In genomic region chr17:57989011-57989345, GRCh38 we compare ENCODE assay signal across 8 cellular contexts. TPM values are rescaled to one million over a fixed set of nuclear protein-coding genes. Genes with fewer than 3 reads are reported as not detected.
DNase-seq lines count a peak whose midpoint lies in the region; ATAC-seq and TF ChIP-seq lines count a peak whose summit lies in the region.

No MANE protein-coding gene starts in this region.

- ATAC-seq in natural killer cell (no peak), HG03520 (IDR thresholded peaks at IDR 0.05; ENCODE audit: unreplicated experiment) (no peak)

- intact Hi-C loops in natural killer cell (cut with micrococcal nuclease), result no loop called here

- H3K27me3 ChIP-seq in endocrine pancreas (ENCODE audit: control insufficient read depth, insufficient read depth, low read length), result no peaks in the 10 kb centered on the region

- H3K9ac ChIP-seq in endocrine pancreas (ENCODE audit: control insufficient read depth, insufficient read depth, low read length), result no peak overlapping the region

- TF ChIP-seq CTCF in RWPE1 (conservative IDR thresholded peaks at IDR 0.05; ENCODE audit: low read depth), result no peak
- no peak for TF ChIP-seq CTCF in natural killer cell (IDR thresholded peaks at IDR 0.05)

- no peaks in the 10 kb centered on the region for H3K9me3 Mint-ChIP-seq in natural killer cell

- DNase-seq in SIG-M5 treated with dmso at 0.1 percent for 504 hours (lab: John Stamatoyannopoulos, UW; ENCODE audit: unreplicated experiment) (peak; percentile 67), SIG-M5 (lab: John Stamatoyannopoulos, UW) (no peak), RWPE1 (ENCODE audit: low spot score) (no peak), natural killer cell (no peak)
- DNase-seq in stimulated activated CD8-positive, alpha-beta memory T cell treated with anti-CD3 and anti-CD28 coated beads, Interleukin-4, amount 100 ng/mL, for 48 hours, result no peak
- no peak for DNase-seq in activated effector memory CD4-positive, alpha-beta T cell treated with Interleukin-2 at 50 U/mL for 16 hours

- H3K36me3 ChIP-seq in endocrine pancreas (ENCODE audit: control insufficient read depth, insufficient read depth, low read length), result no peaks in the 10 kb centered on the region

- peak overlapping the region; percentile 98 for H3K27ac ChIP-seq in RWPE1

- H3K4me3 ChIP-seq in endocrine pancreas (ENCODE audit: control insufficient read depth, insufficient read depth, low read length), result peak overlapping the region; percentile 52

- H3K4me3 Mint-ChIP-seq in natural killer cell, result peak overlapping the region; percentile 92

- no peaks in the 10 kb centered on the region for H3K27me3 Mint-ChIP-seq in natural killer cell (ENCODE audit: low read depth in 2 of 2)

- H3K27ac Mint-ChIP-seq in natural killer cell, result peak overlapping the region; percentile 87 to 92

- no peaks in the 10 kb centered on the region for H3K9me3 ChIP-seq in endocrine pancreas (ENCODE audit: control insufficient read depth, low read length)

- CTCF ChIA-PET in RWPE1 (lab: Yijun Ruan, JAX), result interaction anchor here (0.6 to 0.9 kb wide), 2 partner anchors 35 to 132 kb away, joined by 3 read pairs; no protein-coding TSS in a partner anchor

- H3K4me1 ChIP-seq in endocrine pancreas (ENCODE audit: control insufficient read depth, insufficient read depth, low read length), result peaks cover 19% of the 10 kb centered on the region

- POLR2A ChIA-PET in RWPE1 (lab: Yijun Ruan, JAX; ENCODE audit: low non-redundant PET), result interaction anchor here (1.0 kb wide), 1 partner anchor 40 kb away, joined by 3 read pairs; no protein-coding TSS in a partner anchor

- H3K4me1 Mint-ChIP-seq in natural killer cell, result peaks cover 47 to 57% of the 10 kb centered on the region in 2 donors

- no peaks in the 10 kb centered on the region for H3K36me3 Mint-ChIP-seq in natural killer cell

RNA-seq across cellular contexts. Expression of gene VEZF1, which starts 0.9 kb away (rescaled TPM):
- total RNA-seq in natural killer cell, result 10 to 100 TPM; 49.8 to 64.6 (median 63.4) TPM

RNA-seq across cellular contexts. Expression of gene SRSF1, which starts 18.1 kb away (rescaled TPM):
- total RNA-seq in natural killer cell, result 100 to 1,000 TPM; 125 to 157 (median 137) TPM

RNA-seq across cellular contexts. Expression of gene CUEDC1, which starts 33.8 kb away (rescaled TPM):
- 1 to 10 TPM; 1.5 to 3.7 (median 2.6) TPM for total RNA-seq in natural killer cell
